In the genomic region with DNA sequence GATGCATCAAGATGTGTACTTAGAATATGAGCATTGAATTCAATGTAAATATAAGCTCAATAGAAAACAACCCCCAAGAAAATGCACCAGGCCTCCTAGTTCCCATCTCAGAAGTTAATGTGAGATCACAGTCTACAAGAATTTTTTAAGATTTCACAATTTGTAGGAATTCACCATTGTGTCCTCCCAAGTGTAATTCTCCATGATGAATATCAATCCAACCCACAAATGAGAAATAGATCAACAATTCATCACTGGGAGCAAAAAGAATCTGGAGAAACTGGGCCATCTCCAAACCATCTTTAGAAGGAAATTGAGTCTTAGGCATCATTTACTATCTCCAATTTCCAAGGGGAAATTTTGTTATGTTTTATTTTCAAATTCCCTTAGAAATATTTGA, we compare ENCODE assay signal across 26 cellular contexts.
"Had no signal": no experiment of that assay in that cellular context is flagged by ENCODE, and none has a peak within 500 bp of the region (broad histone marks: within the 10 kb centered on the region; RNA-seq: fewer than 3 reads in every experiment).

No MANE protein-coding gene starts in this region.

- H3K4me3 ChIP-seq: MG63 had no signal

- H3K9me3 Mint-ChIP-seq: activated naive CD4-positive, alpha-beta T cell treated with anti-CD3 and anti-CD28 coated beads for 36 hours had no signal

- H3K4me3 Mint-ChIP-seq: activated CD8-positive, alpha-beta T cell treated with anti-CD3 and anti-CD28 coated beads, Interleukin-2, amount 10 ng/mL, durations not matched to agents 7 days and 5 days; activated naive CD4-positive, alpha-beta T cell treated with anti-CD3 and anti-CD28 coated beads for 36 hours; activated naive CD8-positive, alpha-beta T cell; activated T-helper 17 cell treated with anti-CD3 and anti-CD28 coated beads, Interleukin-2, amount 50 U/mL, for 72 hours; T-helper 17 cell; WTC11 had no signal

- H3K27ac Mint-ChIP-seq: activated CD8-positive, alpha-beta T cell treated with anti-CD3 and anti-CD28 coated beads, Interleukin-2, amount 10 ng/mL, durations not matched to agents 7 days and 5 days; activated naive CD4-positive, alpha-beta T cell treated with anti-CD3 and anti-CD28 coated beads for 36 hours; activated naive CD8-positive, alpha-beta T cell; activated T-helper 17 cell treated with anti-CD3 and anti-CD28 coated beads, Interleukin-2, amount 50 U/mL, for 72 hours; T-helper 17 cell; WTC11 had no signal

- DNase-seq: activated CD4-positive, alpha-beta T cell treated with anti-CD3 and anti-CD28 coated beads for 48 hours; activated CD4-positive, alpha-beta T cell treated with anti-CD3 and anti-CD28 coated beads, Interleukin-2, amount 50 U/mL, for 4 hours; activated CD4-positive, CD25-positive, alpha-beta regulatory T cell treated with anti-CD3 and anti-CD28 coated beads, Interleukin-2, amount 50 U/mL, for 72 hours; activated CD8-positive, alpha-beta T cell treated with anti-CD3 and anti-CD28 coated beads, Interleukin-2, amount 10 ng/mL, durations not matched to agents 7 days and 5 days; activated gamma-delta T cell; activated naive CD4-positive, alpha-beta T cell treated with anti-CD3 and anti-CD28 coated beads for 36 hours; activated T-cell treated with anti-CD3 and anti-CD28 coated beads, Interleukin-2, amount 50 U/mL, for 48 hours; anterior cingulate cortex; central memory CD4-positive, alpha-beta T cell; MG63; MV-4-11; NCI-H1092 treated with DMSO at 0.1 percent for 48 hours; NCI-H1417 treated with DMSO at 0.1 percent for 48 hours; NCI-H1694; NCI-H2029; NCI-H510A treated with DMSO at 0.1 percent for 48 hours; NCI-H69; NK-92 treated with Interleukin-12 subunit alpha and Interleukin-12 subunit beta, amount 100 ng/mL, for 24 hours; OCI-M1; SHP77 treated with DMSO at 0.1 percent for 48 hours; T-helper 17 cell; T-helper 9 cell had no signal

- H3K27me3 Mint-ChIP-seq: activated naive CD8-positive, alpha-beta T cell; activated T-helper 17 cell treated with anti-CD3 and anti-CD28 coated beads, Interleukin-2, amount 50 U/mL, for 72 hours; T-helper 17 cell had no signal

- H3K4me1 Mint-ChIP-seq: activated T-helper 17 cell treated with anti-CD3 and anti-CD28 coated beads, Interleukin-2, amount 50 U/mL, for 72 hours; T-helper 17 cell; WTC11 had no signal

- ATAC-seq: activated CD8-positive, alpha-beta T cell treated with anti-CD3 and anti-CD28 coated beads, Interleukin-2, amount 10 ng/mL, durations not matched to agents 7 days and 5 days; activated T-helper 17 cell treated with anti-CD3 and anti-CD28 coated beads, Interleukin-2, amount 50 U/mL, for 72 hours; Panc1; T-helper 17 cell; WTC11 had no signal

- H3K36me3 Mint-ChIP-seq: activated naive CD8-positive, alpha-beta T cell; WTC11 had no signal
